In genomic region chr2:150295544-150295943, GRCh38 we compare ENCODE assay signal across 21 cellular contexts.
DNase-seq lines count a peak whose midpoint lies in the region; ATAC-seq, FAIRE-seq and TF ChIP-seq lines count a peak whose summit lies in the region.
"Had no signal": no experiment of that assay in that cellular context is flagged by ENCODE, and none has a peak within 500 bp of the region (broad histone marks: within the 10 kb centered on the region; RNA-seq: fewer than 3 reads in every experiment).

No MANE protein-coding gene starts in this region.

- H4K20me1 ChIP-seq in PC-3 (ENCODE audit: low read length), result no peaks in the 10 kb centered on the region
- H4K20me1 ChIP-seq: BLaER1 had no signal

- DNase-seq in HTR-8/SVneo (ENCODE audit: insufficient read length, low spot score) (no peak), PC-3 (peak; percentile 53), foreskin melanocyte (peak; percentile 74), HUDEP-2 (lab: John Stamatoyannopoulos, UW; ENCODE audit: unreplicated experiment in 76 of 76) (no peak), cerebellum (ENCODE audit: low spot score) (no peak)
- DNase-seq: CD4-positive, CD25-positive, alpha-beta regulatory T cell; CD8-positive, alpha-beta T cell; DMS 273 treated with DMSO at 0.1 percent for 48 hours; DMS79; EL; GDM1; GM23248; H7; HCEC 1CT had no signal

- H3F3A ChIP-seq in PC-3 (ENCODE audit: low read length, unreplicated experiment), result no peaks in the 10 kb centered on the region

- no peak for TF ChIP-seq CTCF in PC-3 (conservative IDR thresholded peaks at IDR 0.05; ENCODE audit: low read depth, low read length)

- H3K27ac ChIP-seq in PC-3 (ENCODE audit: low read length), result peak overlapping the region; percentile 77; the same call in 1 of the 2 replicates
- H3K27ac ChIP-seq: BLaER1, C4-2B, GM23248 had no signal

- intact Hi-C loops in PC-3 (cut with micrococcal nuclease), result loop anchor here (2.0 to 5.0 kb wide), 2 partner anchors 183 to 698 kb away; no protein-coding TSS in a partner anchor

- H3K4me2 ChIP-seq in PC-3 (ENCODE audit: low read length), result 0 out of 2 replicates have a peak overlapping the region, but pooled peaks have one; percentile 6

- ATAC-seq in PC-3, result peak; percentile 21; the same call in 1 of the 2 replicates
- ATAC-seq in HG03039 (IDR thresholded peaks at IDR 0.05; ENCODE audit: unreplicated experiment), result no peak
- ATAC-seq: CD8-positive, alpha-beta T cell; GM12878 had no signal

- H3K36me3 ChIP-seq in PC-3 (ENCODE audit: low read depth, low read length), result no peaks in the 10 kb centered on the region
- H3K36me3 ChIP-seq: BLaER1 had no signal

- no peaks in the 10 kb centered on the region for H3K9me2 ChIP-seq in PC-3 (replicated peaks; ENCODE audit: low read length)

- peak; percentile 26 for FAIRE-seq in HTR-8/SVneo (lab: Jason Lieb, UNC)
- FAIRE-seq: D721Med, GM12878, GM19239, H1 had no signal

- no peaks in the 10 kb centered on the region for H3K79me2 ChIP-seq in PC-3 (ENCODE audit: low read length)

- no peak overlapping the region for H3K9ac ChIP-seq in PC-3 (ENCODE audit: low read length)
- H3K9ac ChIP-seq: BLaER1, GM23248 had no signal

- no TSS peak for BruUV-seq in PC-3 (replicated peaks; lab: Mats Ljungman, UMichigan)

- H3K4me1 ChIP-seq in PC-3 (ENCODE audit: insufficient read depth, low read length), result peaks cover 28% of the 10 kb centered on the region

- no peak overlapping the region for H3K4me3 ChIP-seq in PC-3 (ENCODE audit: low read length)
- H3K4me3 ChIP-seq: BLaER1, GM12878, GM23248 had no signal

- POLR2A ChIA-PET in PC-3 (lab: Charles Lee; ENCODE audit: unreplicated experiment), result no interaction called here

- H3K27me3 ChIP-seq in PC-3 (ENCODE audit: low read length), result no peaks in the 10 kb centered on the region
- H3K27me3 ChIP-seq: BLaER1 had no signal

- CTCF ChIA-PET in PC-3 (lab: Charles Lee), result no interaction called here

- no peak overlapping the region for H2AFZ ChIP-seq in PC-3 (ENCODE audit: low read length)
- H2AFZ ChIP-seq: GM23248 had no signal

- no peaks in the 10 kb centered on the region; the same call in 1 of the 2 replicates for H3K9me3 ChIP-seq in PC-3 (ENCODE audit: low read length)

Comparison
In these comparisons a context has a peak if more than half of its experiments do, and no peak if none do; other contexts are left out.
1. DNase-seq: peak in PC-3 (single experiment) and foreskin melanocyte (single experiment); none in HTR-8/SVneo (single experiment), HUDEP-2 (0 of 76) and cerebellum (single experiment).